ENCODE assay signal across 20 cellular contexts in the genomic region with DNA sequence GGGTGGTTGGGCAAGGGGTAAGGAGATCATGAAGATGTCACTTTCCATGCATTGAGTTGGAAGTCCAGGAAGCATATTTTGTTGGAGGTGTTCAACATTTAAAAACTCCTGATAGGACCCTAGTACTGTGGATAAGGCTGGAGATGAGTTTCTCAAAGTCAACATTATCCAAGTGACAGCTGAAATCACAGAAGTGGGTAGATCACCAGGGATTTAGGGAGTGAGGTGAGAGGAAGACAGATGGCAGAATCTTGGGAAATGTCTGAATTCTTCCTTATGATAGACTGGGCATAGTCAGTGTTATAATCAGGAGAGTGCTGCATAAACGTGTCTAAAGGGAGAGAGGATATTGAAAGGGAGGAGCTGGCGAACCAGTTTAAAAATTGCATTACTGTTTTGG.
"Had no signal": no experiment of that assay in that cellular context is flagged by ENCODE, and none has a peak within 500 bp of the region (broad histone marks: within the 10 kb centered on the region; RNA-seq: fewer than 3 reads in every experiment).

No MANE protein-coding gene starts in this region.

- H3K36me3 Mint-ChIP-seq: mesothelial cell of epicardium had no signal

- H3K36me3 ChIP-seq: esophagus squamous epithelium, gastrocnemius medialis, heart right ventricle, left lung, lower lobe of right lung had no signal

- H3K27me3 ChIP-seq: dorsolateral prefrontal cortex, esophagus squamous epithelium, gastrocnemius medialis, heart right ventricle had no signal

- H3K9me3 Mint-ChIP-seq: mesothelial cell of epicardium had no signal

- H3K4me3 ChIP-seq: coronary artery, dorsolateral prefrontal cortex, esophagus squamous epithelium, gastrocnemius medialis, heart right ventricle, left lung, lower lobe of right lung, mucosa of descending colon had no signal

- ATAC-seq: gastrocnemius medialis, heart right ventricle, left cardiac atrium, left lung, left ventricle myocardium superior, lower lobe of right lung, mucosa of descending colon had no signal

- DNase-seq: dermis blood vessel endothelial cell; dorsolateral prefrontal cortex; effector CD4-positive, alpha-beta T cell; effector memory CD4-positive, alpha-beta T cell; esophagus squamous epithelium; foreskin fibroblast; foreskin melanocyte; gastrocnemius medialis; glutamatergic neuron; head of caudate nucleus; heart right ventricle; hippocampal formation; left cardiac atrium; left lung; left ventricle myocardium superior; lower lobe of right lung; mesenchymal stem cell; mucosa of descending colon had no signal

- H3K9me3 ChIP-seq: esophagus squamous epithelium, gastrocnemius medialis, heart right ventricle, left lung, lower lobe of right lung, mucosa of descending colon had no signal

- H3K27ac Mint-ChIP-seq: mesothelial cell of epicardium had no signal

- H3K4me3 Mint-ChIP-seq: mesothelial cell of epicardium had no signal

- H3K27ac ChIP-seq: coronary artery, gastrocnemius medialis, heart right ventricle, left lung, lower lobe of right lung had no signal
